Comparison of ENCODE assay signal across 20 cellular contexts in the genomic region with DNA sequence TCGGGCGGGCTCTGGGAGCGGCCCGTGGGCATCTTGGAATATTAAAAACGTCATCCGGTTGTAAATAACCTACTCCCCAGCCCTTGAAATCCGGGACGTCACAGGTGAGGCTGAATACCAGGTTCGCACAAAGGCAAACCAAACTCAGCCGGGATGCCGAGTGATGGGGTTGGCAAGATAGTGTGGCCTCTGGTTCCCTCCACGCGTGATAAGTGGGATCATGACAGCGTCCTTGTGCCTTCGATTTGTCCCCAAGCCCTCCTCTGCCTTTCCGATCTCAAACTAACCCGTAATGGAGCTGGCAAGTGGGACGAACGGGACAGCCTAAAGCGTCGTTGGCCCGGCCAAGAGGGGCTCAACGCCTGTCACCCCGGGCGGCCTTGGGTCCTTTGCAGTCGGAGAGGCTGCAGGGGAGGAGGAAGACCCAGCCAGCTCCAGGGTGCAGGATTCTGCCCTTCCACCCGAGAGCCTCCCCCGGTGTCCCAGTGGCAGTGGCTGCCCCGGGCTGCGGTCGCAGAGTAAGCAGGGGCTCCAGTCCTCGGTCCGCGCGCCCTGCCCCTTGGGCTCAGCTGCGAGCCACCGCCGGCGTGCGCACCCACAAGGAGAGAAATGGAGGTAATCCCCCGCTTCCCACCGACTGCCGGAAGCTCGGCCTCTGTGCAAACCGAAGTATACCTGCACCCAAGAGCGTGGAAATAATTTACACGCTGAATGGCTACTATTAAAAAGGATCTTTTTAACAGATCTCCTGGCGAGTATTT. TPM values are rescaled to one million over a fixed set of nuclear protein-coding genes. Genes with fewer than 3 reads are reported as not detected.
DNase-seq lines count a peak whose midpoint lies in the region; ATAC-seq, FAIRE-seq and TF ChIP-seq lines count a peak whose summit lies in the region.
"Had no signal": no experiment of that assay in that cellular context is flagged by ENCODE, and none has a peak within 500 bp of the region (broad histone marks: within the 10 kb centered on the region; RNA-seq: fewer than 3 reads in every experiment).

No MANE protein-coding gene starts in this region.

- H4K20me1 ChIP-seq in H1 (replicated peaks in 1 of 2; ENCODE audit: control insufficient read depth in 1 of 2, insufficient read depth in 2 of 2, low read length in 2 of 2) (peaks cover 16 to 26% of the 10 kb centered on the region in 2 experiments), neural progenitor cell (ENCODE audit: low read depth) (peaks cover 71% of the 10 kb centered on the region)

- no peak for TF ChIP-seq RAD21 in H1 (IDR thresholded peaks at IDR 0.05 in 1 of 2, conservative IDR thresholded peaks at IDR 0.05 in 1 of 2; ENCODE audit: low read depth in 2 of 2, low read length in 2 of 2)

- no peak overlapping the region for H3K56ac ChIP-seq in H1 (replicated peaks; ENCODE audit: insufficient read length, low read depth, low read length)

- no peaks in the 10 kb centered on the region for H3K79me1 ChIP-seq in H1 (ENCODE audit: low read depth, low read length)

- H3K27ac ChIP-seq in H1 (ENCODE audit: low read depth, low read length): no peak overlapping the region
- H3K27ac ChIP-seq in neural progenitor cell: no peak overlapping the region
- no peak overlapping the region for H3K27ac ChIP-seq in brain microvascular endothelial cell
- H3K27ac ChIP-seq: 22Rv1, esophagus squamous epithelium, lower lobe of right lung, sigmoid colon had no signal

- H3K23ac ChIP-seq in H1 (ENCODE audit: insufficient read length): no peak overlapping the region

- H3K4me1 ChIP-seq in H1 (replicated peaks in 1 of 4; ENCODE audit: control insufficient read depth in 3 of 4, insufficient read depth in 4 of 4, low read length in 3 of 4) (peaks cover 4 to 21% (median 10%) of the 10 kb centered on the region in 4 experiments), neural progenitor cell (peaks cover 30% of the 10 kb centered on the region)

- H2BK20ac ChIP-seq in H1 (ENCODE audit: low read length): no peak overlapping the region

- H3K9me3 ChIP-seq in H1 (ENCODE audit: insufficient read depth in 2 of 2, low read depth in 1 of 2, low read length in 1 of 2) (no peaks in the 10 kb centered on the region), neural progenitor cell (ENCODE audit: low read depth) (no peaks in the 10 kb centered on the region)
- H3K9me3 ChIP-seq: esophagus squamous epithelium, lower lobe of right lung, sigmoid colon had no signal

- TF ChIP-seq EP300 in H1 (IDR thresholded peaks at IDR 0.05; ENCODE audit: borderline replicate concordance in 1 of 2, low read depth in 2 of 2, low read length in 2 of 2): no peak

- DNase-seq in DMS 273 (lab: John Stamatoyannopoulos, UW; ENCODE audit: unreplicated experiment): peak; percentile 37
- no peak for DNase-seq in DMS 273 treated with DMSO at 0.1 percent for 48 hours (lab: John Stamatoyannopoulos, UW)
- DNase-seq in H1 (ENCODE audit: low read depth in 1 of 2, low spot score in 2 of 2): peak in 1 of 2 experiments; percentile 62
- peak; percentile 65 for DNase-seq in neural progenitor cell (ENCODE audit: low spot score)
- no peak for DNase-seq in glomerular visceral epithelial cell (ENCODE audit: extremely low spot score)
- no peak for DNase-seq in brain microvascular endothelial cell
- DNase-seq: C1 segment of cervical spinal cord; esophagus squamous epithelium; KG1; lower lobe of right lung; NCI-H1436; NCI-H524; sigmoid colon; stimulated activated naive CD4-positive, alpha-beta T cell treated with Interleukin-2 at 50 U/mL for 16 hours had no signal

- peaks cover 6% of the 10 kb centered on the region for H3K9me3 Mint-ChIP-seq in neural progenitor cell

- no peak overlapping the region for H2AK5ac ChIP-seq in H1 (ENCODE audit: low read depth, low read length)

- H3K79me2 ChIP-seq in H1 (ENCODE audit: control insufficient read depth in 1 of 2, insufficient read depth in 2 of 2, low read length in 2 of 2) (no peaks in the 10 kb centered on the region), neural progenitor cell (ENCODE audit: low read depth) (no peaks in the 10 kb centered on the region)

- H3F3A ChIP-seq in neural progenitor cell (ENCODE audit: low read depth): peaks cover 64% of the 10 kb centered on the region

- no peak for FAIRE-seq in H1 (lab: Jason Lieb, UNC)
- FAIRE-seq: RCC 7860 had no signal

- no peak overlapping the region for H3K9ac ChIP-seq in H1 (replicated peaks in 1 of 4; ENCODE audit: extremely low read depth in 1 of 4, low read depth in 3 of 4, low read length in 3 of 4)
- H3K9ac ChIP-seq in neural progenitor cell: no peak overlapping the region

- H4K91ac ChIP-seq in H1 (replicated peaks; ENCODE audit: insufficient read length, low read length): no peak overlapping the region

- ATAC-seq in HG03432 (IDR thresholded peaks at IDR 0.05; ENCODE audit: unreplicated experiment) (peak; percentile 38), HG02938 (IDR thresholded peaks at IDR 0.05; ENCODE audit: unreplicated experiment) (no peak)
- ATAC-seq: activated naive CD4-positive, alpha-beta T cell treated with anti-CD3 and anti-CD28 coated beads, Interleukin-2, amount 50 U/mL, for 72 hours; lower lobe of right lung; natural killer cell treated with Interleukin-12 subunit alpha and Interleukin-12 subunit beta and Interleukin-15 and Interleukin-18, amount 100 ng/mL, for 72 hours had no signal

- POLR2A ChIA-PET in H1 (lab: Charles Lee; ENCODE audit: partially characterized antibody): interaction anchor here (1.3 to 2.4 kb wide), 2 partner anchors 10 to 20 kb away, joined by 3 to 11 read pairs; no protein-coding TSS in a partner anchor

- no peaks in the 10 kb centered on the region; the same call in 1 of the 2 replicates for H3K23me2 ChIP-seq in H1 (ENCODE audit: low read depth, low read length)

- no peak for TF ChIP-seq CTCF in H1 (IDR thresholded peaks at IDR 0.05; ENCODE audit: control extremely low read depth in 1 of 3, insufficient read depth in 1 of 3, low read depth in 1 of 3, low read length in 3 of 3)
- TF ChIP-seq CTCF in neural progenitor cell (IDR thresholded peaks at IDR 0.05): no peak
- TF ChIP-seq CTCF in brain microvascular endothelial cell (IDR thresholded peaks at IDR 0.05; ENCODE audit: low read depth, low read length, missing control alignments): no peak

- WGBS in H1 (ENCODE audit: extremely low coverage in 1 of 2, insufficient coverage in 1 of 2, insufficient read length in 1 of 2, insufficient replicate concordance in 2 of 2, low coverage in 1 of 2, low lambda C conversion rate in 2 of 2, missing lambda C conversion rate in 1 of 2), 2 experiments: 4% methylated on average over 46 of the region's 48 CpGs; no CpG with 5 or more reads in 1 of the 2 experiments

- no peaks in the 10 kb centered on the region for H3K36me3 Mint-ChIP-seq in neural progenitor cell
- H3K36me3 Mint-ChIP-seq: natural killer cell treated with Interleukin-12 subunit alpha and Interleukin-12 subunit beta and Interleukin-15 and Interleukin-18, amount 100 ng/mL, for 72 hours had no signal

- no peak for TF ChIP-seq POLR2A in H1 (IDR thresholded peaks at IDR 0.05; ENCODE audit: control extremely low read depth in 1 of 2, low read depth in 2 of 2, low read length in 2 of 2)

- H3K27ac Mint-ChIP-seq in neural progenitor cell: no peak overlapping the region
- H3K27ac Mint-ChIP-seq: natural killer cell treated with Interleukin-12 subunit alpha and Interleukin-12 subunit beta and Interleukin-15 and Interleukin-18, amount 100 ng/mL, for 72 hours had no signal

- H3K36me3 ChIP-seq in H1 (ENCODE audit: control insufficient read depth in 2 of 4, insufficient read depth in 4 of 4, low read length in 3 of 4) (no peaks in the 10 kb centered on the region; a peak in 1 of 8 replicates), neural progenitor cell (no peaks in the 10 kb centered on the region), brain microvascular endothelial cell (replicated peaks) (no peaks in the 10 kb centered on the region)
- H3K36me3 ChIP-seq: esophagus squamous epithelium, lower lobe of right lung, sigmoid colon had no signal

- H3K4ac ChIP-seq in H1 (replicated peaks; ENCODE audit: insufficient read length, low read depth, low read length): no peak overlapping the region

- H2BK120ac ChIP-seq in H1 (replicated peaks; ENCODE audit: low read depth, low read length): no peak overlapping the region

- H3K18ac ChIP-seq in H1 (ENCODE audit: extremely low read depth, low read length): no peak overlapping the region

- H2BK15ac ChIP-seq in H1 (ENCODE audit: low read length): no peak overlapping the region

- no peak overlapping the region for H4K5ac ChIP-seq in H1 (ENCODE audit: insufficient read length, low read depth, low read length)

- no peak overlapping the region for H4K8ac ChIP-seq in H1 (ENCODE audit: extremely low read depth, insufficient read depth, low read length)

- H3K4me3 ChIP-seq in H1 (ENCODE audit: extremely low read depth in 1 of 4, insufficient read depth in 2 of 4, low read depth in 3 of 4, low read length in 4 of 4) (peak overlapping the region in 2 of 4 experiments; percentile 3 to 40; a peak in 4 of 8 replicates), neural progenitor cell (peak overlapping the region; percentile 33), brain microvascular endothelial cell (ENCODE audit: low read depth, low read length) (no peak overlapping the region)
- H3K4me3 ChIP-seq: esophagus squamous epithelium, lower lobe of right lung, sigmoid colon had no signal

- peak overlapping the region; percentile 83 for H3K4me3 Mint-ChIP-seq in neural progenitor cell
- H3K4me3 Mint-ChIP-seq: natural killer cell treated with Interleukin-12 subunit alpha and Interleukin-12 subunit beta and Interleukin-15 and Interleukin-18, amount 100 ng/mL, for 72 hours had no signal

- peaks cover 65% of the 10 kb centered on the region for H3K4me1 Mint-ChIP-seq in neural progenitor cell

- no peak overlapping the region for H3K14ac ChIP-seq in H1 (ENCODE audit: insufficient read length)

- peak overlapping the region; percentile 41; the same call in 1 of the 2 replicates for H2BK12ac ChIP-seq in H1 (ENCODE audit: low read depth, low read length)

- H2AFZ ChIP-seq in H1 (ENCODE audit: low read length) (no peak overlapping the region), neural progenitor cell (replicated peaks) (no peak overlapping the region)

- H3K4me2 ChIP-seq in H1 (ENCODE audit: insufficient read depth in 1 of 2, low read depth in 2 of 2, low read length in 2 of 2): peak overlapping the region; percentile 48 to 53
- H3K4me2 ChIP-seq in neural progenitor cell: peak overlapping the region; percentile 66

- CTCF ChIA-PET in H1 (lab: Charles Lee; ENCODE audit: partially characterized antibody): interaction anchor here (0.7 to 3.2 kb wide), 11 partner anchors 9 to 273 kb away, joined by 3 to 9 read pairs (median 4); a partner anchor contains a TSS

- peaks cover 71% of the 10 kb centered on the region for H3K27me3 Mint-ChIP-seq in neural progenitor cell (ENCODE audit: insufficient read depth, low read depth)

- H3K27me3 ChIP-seq in H1 (replicated peaks in 1 of 4; ENCODE audit: control insufficient read depth in 3 of 4, extremely low read depth in 1 of 4, insufficient read depth in 3 of 4, low read length in 3 of 4) (peaks cover 92 to 100% (median 96%) of the 10 kb centered on the region in 4 experiments), neural progenitor cell (peaks cover 100% of the 10 kb centered on the region), brain microvascular endothelial cell (replicated peaks) (peaks cover 88% of the 10 kb centered on the region)

- H2BK5ac ChIP-seq in H1 (ENCODE audit: low read depth, low read length): no peak overlapping the region

- in situ Hi-C loops in brain microvascular endothelial cell (cut with HindIII; ENCODE audit: low pct_ligation_motif_present, low sequenced_read_pairs): no loop called here

RNA-seq across cellular contexts. Expression of a gene that starts 13.4 kb away (rescaled TPM):
- total RNA-seq in H1 (2021; fragmentation: NEBNext Ultra II Directional; extraction: Animal tissue kit (Norgen Biotek cat#: 25700)): not detected in 2 replicates
- polyA plus RNA-seq in H1 (2011; rRNA removed): 0.33 and 0.35 TPM in 2 replicates
- polyA plus RNA-seq in H1 (2011; cell fraction: cytosol; rRNA removed): 0.13 TPM
- polyA plus RNA-seq in H1 (2011; cell fraction: nucleus; rRNA removed): 1.0 TPM
- 0.18 to 0.59 TPM (median 0.23 TPM) in 4 replicates for polyA plus RNA-seq in H1 (2012, experiment 1 of 2)
- polyA plus RNA-seq in H1 (2012, experiment 2 of 2): 0.13 TPM
- not detected for polyA plus RNA-seq in H1 (2013, experiment 1 of 2)
- polyA plus RNA-seq in H1 (2013, experiment 2 of 2): not detected
- 0.69 TPM in 1 of 2 replicates, not detected in the other for polyA minus RNA-seq in H1 (2011; rRNA and poly(A)+ RNA removed)
- not detected for polyA minus RNA-seq in H1 (2011; cell fraction: cytosol; rRNA and poly(A)+ RNA removed)
- not detected for polyA minus RNA-seq in H1 (2011; cell fraction: nucleus; rRNA and poly(A)+ RNA removed)
- total RNA-seq in neural progenitor cell (ENCODE audit: low replicate concordance): 4.6 and 4.9 TPM in 2 replicates
- total RNA-seq: activated naive CD4-positive, alpha-beta T cell treated with anti-CD3 and anti-CD28 coated beads, Interleukin-2, amount 50 U/mL, for 72 hours; esophagus squamous epithelium; lower lobe of right lung; natural killer cell treated with Interleukin-12 subunit alpha and Interleukin-12 subunit beta and Interleukin-15 and Interleukin-18, amount 100 ng/mL, for 72 hours; sigmoid colon had no signal
- polyA plus RNA-seq: sigmoid colon had no signal

Comparison
In these comparisons a context has a peak if more than half of its experiments do, and no peak if none do; other contexts are left out.
1. DNase-seq: peak in DMS 273 (single experiment) and neural progenitor cell (single experiment); none in DMS 273 treated with DMSO at 0.1 percent for 48 hours (single experiment), glomerular visceral epithelial cell (single experiment) and brain microvascular endothelial cell (single experiment).